3 cellular contexts compared by ENCODE assay signal in the genomic region with DNA sequence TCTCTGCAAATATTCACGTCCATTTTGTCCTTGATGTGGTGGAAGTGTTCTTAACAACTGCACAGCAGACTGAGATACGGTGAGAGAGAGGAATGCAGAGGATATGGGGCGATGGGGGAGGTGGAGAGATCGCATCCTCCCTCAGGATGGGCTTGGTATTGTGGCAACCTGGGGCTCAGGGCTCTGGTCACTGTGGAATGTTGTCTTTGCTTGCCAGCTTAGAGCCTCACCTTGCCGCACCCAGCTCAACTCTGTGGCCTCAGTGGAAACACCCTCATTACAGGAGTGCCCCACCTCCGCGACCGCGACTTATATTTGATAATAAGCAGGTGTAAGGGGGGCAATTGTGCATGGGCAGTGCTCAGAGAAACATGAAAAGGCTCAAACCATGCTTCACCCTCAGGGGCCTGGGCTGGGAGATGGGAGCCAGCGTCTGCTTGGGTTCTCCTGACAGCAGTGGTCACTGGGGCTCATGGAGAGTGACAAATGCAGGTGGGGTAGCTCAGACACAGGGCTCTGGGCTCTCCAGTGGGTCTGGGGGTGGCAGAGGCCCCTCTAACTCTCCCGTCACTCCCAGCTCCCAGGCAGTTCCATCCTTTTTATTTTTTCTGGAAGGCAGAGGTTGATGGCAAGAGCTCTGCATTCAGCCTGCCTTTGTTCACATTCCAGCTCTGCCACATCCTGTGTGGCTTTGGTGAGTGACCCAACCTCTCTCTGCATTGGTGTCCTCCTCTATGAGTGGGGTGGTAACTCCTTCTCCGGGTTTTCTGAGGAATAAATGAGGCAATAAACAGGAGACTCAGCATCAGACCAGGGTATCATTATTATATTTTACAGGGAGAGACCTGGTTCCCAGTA.
TF ChIP-seq lines count a peak whose summit lies in the region.

No MANE protein-coding gene starts in this region.

TF ChIP-seq in HEK293, 187 proteins besides CTCF, POLR2A, EP300 and RAD21:
- TF ChIP-seq, protein P1, sequence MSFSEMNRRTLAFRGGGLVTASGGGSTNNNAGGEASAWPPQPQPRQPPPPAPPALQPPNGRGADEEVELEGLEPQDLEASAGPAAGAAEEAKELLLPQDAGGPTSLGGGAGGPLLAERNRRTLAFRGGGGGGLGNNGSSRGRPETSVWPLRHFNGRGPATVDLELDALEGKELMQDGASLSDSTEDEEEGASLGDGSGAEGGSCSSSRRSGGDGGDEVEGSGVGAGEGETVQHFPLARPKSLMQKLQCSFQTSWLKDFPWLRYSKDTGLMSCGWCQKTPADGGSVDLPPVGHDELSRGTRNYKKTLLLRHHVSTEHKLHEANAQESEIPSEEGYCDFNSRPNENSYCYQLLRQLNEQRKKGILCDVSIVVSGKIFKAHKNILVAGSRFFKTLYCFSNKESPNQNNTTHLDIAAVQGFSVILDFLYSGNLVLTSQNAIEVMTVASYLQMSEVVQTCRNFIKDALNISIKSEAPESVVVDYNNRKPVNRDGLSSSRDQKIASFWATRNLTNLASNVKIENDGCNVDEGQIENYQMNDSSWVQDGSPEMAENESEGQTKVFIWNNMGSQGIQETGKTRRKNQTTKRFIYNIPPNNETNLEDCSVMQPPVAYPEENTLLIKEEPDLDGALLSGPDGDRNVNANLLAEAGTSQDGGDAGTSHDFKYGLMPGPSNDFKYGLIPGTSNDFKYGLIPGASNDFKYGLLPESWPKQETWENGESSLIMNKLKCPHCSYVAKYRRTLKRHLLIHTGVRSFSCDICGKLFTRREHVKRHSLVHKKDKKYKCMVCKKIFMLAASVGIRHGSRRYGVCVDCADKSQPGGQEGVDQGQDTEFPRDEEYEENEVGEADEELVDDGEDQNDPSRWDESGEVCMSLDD (tag by site-specific recombination; IDR thresholded peaks at IDR 0.05): no peak
- 0 out of 2 replicates have a peak, but pooled peaks have one; percentile 25 for TF ChIP-seq KLF1 (tag by site-specific recombination; IDR thresholded peaks at IDR 0.05)
TF ChIP-seq in HEK293: peak in this region for 1.

TF ChIP-seq in H1, 55 proteins besides CTCF, POLR2A, EP300 and RAD21:
- TF ChIP-seq SP1 (IDR thresholded peaks at IDR 0.05; ENCODE audit: low read depth, low read length): no peak
- TF ChIP-seq KDM4A (IDR thresholded peaks at IDR 0.05; ENCODE audit: low read depth, low read length, severe bottlenecking): no peak
- TF ChIP-seq HDAC2 (IDR thresholded peaks at IDR 0.05; ENCODE audit: borderline replicate concordance in 1 of 2, low read depth in 2 of 2, low read length in 2 of 2): no peak
- TF ChIP-seq CHD1 (IDR thresholded peaks at IDR 0.05; ENCODE audit: low read depth, low read length): no peak
- TF ChIP-seq TAF1 (IDR thresholded peaks at IDR 0.05; ENCODE audit: low read depth, low read length): no peak
- TF ChIP-seq TEAD4 (IDR thresholded peaks at IDR 0.05; ENCODE audit: low read depth, low read length): 0 out of 2 replicates have a peak, but pooled peaks have one; percentile 25
- TF ChIP-seq KDM1A (IDR thresholded peaks at IDR 0.05; ENCODE audit: borderline replicate concordance, low read length): no peak

TF ChIP-seq in HEK293T, 16 proteins besides CTCF, POLR2A, EP300 and RAD21:
- no peak for TF ChIP-seq L3MBTL2 (conservative IDR thresholded peaks at IDR 0.05)
- no peak for TF ChIP-seq CTBP1 (IDR thresholded peaks at IDR 0.05; ENCODE audit: borderline replicate concordance)
- no peak for TF ChIP-seq SP1 (IDR thresholded peaks at IDR 0.05)
- no peak for TF ChIP-seq LEF1 (IDR thresholded peaks at IDR 0.05; ENCODE audit: borderline replicate concordance)
- no peak for TF ChIP-seq ARNT (IDR thresholded peaks at IDR 0.05)
- TF ChIP-seq SUZ12 (IDR thresholded peaks at IDR 0.05): no peak
- TF ChIP-seq TARDBP (IDR thresholded peaks at IDR 0.05): no peak
- no peak for TF ChIP-seq BHLHE40 (IDR thresholded peaks at IDR 0.05; ENCODE audit: borderline replicate concordance)
- no peak for TF ChIP-seq FOXM1 (IDR thresholded peaks at IDR 0.05; ENCODE audit: borderline replicate concordance)
- no peak for TF ChIP-seq NFRKB (IDR thresholded peaks at IDR 0.05)
- no peak for TF ChIP-seq FOXA1 (IDR thresholded peaks at IDR 0.05)
- TF ChIP-seq, protein P2, sequence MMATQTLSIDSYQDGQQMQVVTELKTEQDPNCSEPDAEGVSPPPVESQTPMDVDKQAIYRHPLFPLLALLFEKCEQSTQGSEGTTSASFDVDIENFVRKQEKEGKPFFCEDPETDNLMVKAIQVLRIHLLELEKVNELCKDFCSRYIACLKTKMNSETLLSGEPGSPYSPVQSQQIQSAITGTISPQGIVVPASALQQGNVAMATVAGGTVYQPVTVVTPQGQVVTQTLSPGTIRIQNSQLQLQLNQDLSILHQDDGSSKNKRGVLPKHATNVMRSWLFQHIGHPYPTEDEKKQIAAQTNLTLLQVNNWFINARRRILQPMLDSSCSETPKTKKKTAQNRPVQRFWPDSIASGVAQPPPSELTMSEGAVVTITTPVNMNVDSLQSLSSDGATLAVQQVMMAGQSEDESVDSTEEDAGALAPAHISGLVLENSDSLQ (IDR thresholded peaks at IDR 0.05): no peak
- no peak for TF ChIP-seq ZNF384 (IDR thresholded peaks at IDR 0.05)
- no peak for TF ChIP-seq FOXK2 (IDR thresholded peaks at IDR 0.05)
- no peak for TF ChIP-seq ELF4 (IDR thresholded peaks at IDR 0.05)
- TF ChIP-seq HDGF (IDR thresholded peaks at IDR 0.05; ENCODE audit: borderline replicate concordance): no peak
